19 cellular contexts compared by ENCODE assay signal in the genomic region with DNA sequence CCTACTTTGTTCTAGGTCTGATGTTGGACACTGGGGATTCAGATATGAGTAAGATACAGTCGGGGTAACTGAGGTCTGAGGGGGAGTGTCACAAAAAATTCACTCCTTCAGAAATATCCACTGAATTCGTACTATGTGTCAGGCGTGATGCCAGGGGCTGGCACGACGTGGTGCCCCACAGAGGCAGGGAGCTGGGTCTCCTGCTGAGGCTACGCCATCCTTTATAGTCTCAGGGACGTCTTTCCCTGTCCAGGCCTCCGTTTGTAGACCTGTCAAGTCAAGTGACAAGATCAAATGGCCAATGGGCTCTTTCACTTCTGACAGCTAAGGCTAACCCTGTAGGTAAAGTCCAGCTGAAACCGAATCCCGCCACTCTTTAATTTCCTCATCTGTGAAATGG.
A peak's percentile ranks its signal among the peaks of the same experiment; 100 is the strongest.
DNase-seq lines count a peak whose midpoint lies in the region; ATAC-seq, FAIRE-seq and TF ChIP-seq lines count a peak whose summit lies in the region.
"Had no signal": no experiment of that assay in that cellular context is flagged by ENCODE, and none has a peak within 500 bp of the region (broad histone marks: within the 10 kb centered on the region; RNA-seq: fewer than 3 reads in every experiment).

No MANE protein-coding gene starts in this region.

- H3K23ac ChIP-seq in H1 (ENCODE audit: insufficient read length): no peak overlapping the region

- no peak overlapping the region for H3K4ac ChIP-seq in H1 (replicated peaks; ENCODE audit: insufficient read length, low read depth, low read length)

- H3K14ac ChIP-seq in H1 (ENCODE audit: insufficient read length): no peak overlapping the region

- no peaks in the 10 kb centered on the region for H3K23me2 ChIP-seq in H1 (ENCODE audit: low read depth, low read length)

- no peak for FAIRE-seq in H1 (lab: Jason Lieb, UNC)
- FAIRE-seq: A204.1, D721Med, G401.6, GM12891, HTR-8/SVneo had no signal

- H3K27me3 Mint-ChIP-seq in MCF 10A (ENCODE audit: insufficient read depth, unreplicated experiment): no peaks in the 10 kb centered on the region
- peaks cover 9% of the 10 kb centered on the region for H3K27me3 Mint-ChIP-seq in nephron (ENCODE audit: low read depth)
- no peaks in the 10 kb centered on the region for H3K27me3 Mint-ChIP-seq in T-helper 2 cell treated with Interferon-gamma antibody and Interleukin-4, amounts not matched to agents 5 μg/mL and 100 μg/mL, for 36 hours (ENCODE audit: low read depth)
- H3K27me3 Mint-ChIP-seq: CD4-positive, alpha-beta T cell had no signal

- no peak overlapping the region for H3K4me3 Mint-ChIP-seq in MCF 10A (ENCODE audit: unreplicated experiment)
- H3K4me3 Mint-ChIP-seq in nephron: no peak overlapping the region
- no peak overlapping the region for H3K4me3 Mint-ChIP-seq in T-helper 2 cell treated with Interferon-gamma antibody and Interleukin-4, amounts not matched to agents 5 μg/mL and 100 μg/mL, for 36 hours
- H3K4me3 Mint-ChIP-seq: CD4-positive, alpha-beta T cell; H9; IgD-negative memory B cell had no signal

- H3K9me3 Mint-ChIP-seq in MCF 10A (ENCODE audit: unreplicated experiment): no peaks in the 10 kb centered on the region
- H3K9me3 Mint-ChIP-seq in nephron: no peaks in the 10 kb centered on the region
- H3K9me3 Mint-ChIP-seq in T-helper 2 cell treated with Interferon-gamma antibody and Interleukin-4, amounts not matched to agents 5 μg/mL and 100 μg/mL, for 36 hours: no peaks in the 10 kb centered on the region
- H3K9me3 Mint-ChIP-seq: CD4-positive, alpha-beta T cell; H9 had no signal

- H3K56ac ChIP-seq in H1 (replicated peaks; ENCODE audit: insufficient read length, low read depth, low read length): no peak overlapping the region

- no peaks in the 10 kb centered on the region for H3K27me3 ChIP-seq in mammary epithelial cell (ENCODE audit: insufficient read depth, low read length)
- peaks cover 0 to 2% (median 0%) of the 10 kb centered on the region in 4 experiments; a peak in 3 of 7 replicates for H3K27me3 ChIP-seq in H1 (replicated peaks in 1 of 4; ENCODE audit: control insufficient read depth in 3 of 4, extremely low read depth in 1 of 4, insufficient read depth in 3 of 4, low read length in 3 of 4)
- no peaks in the 10 kb centered on the region for H3K27me3 ChIP-seq in sigmoid colon

- POLR2A ChIA-PET in MCF 10A (lab: Yijun Ruan, JAX): interaction anchor here (1.0 kb wide), 1 partner anchor 9 kb away, joined by 4 read pairs; no protein-coding TSS in a partner anchor
- POLR2A ChIA-PET in H1 (lab: Charles Lee; ENCODE audit: partially characterized antibody): interaction anchor here (0.6 to 2.3 kb wide), 2 partner anchors 14 to 314 kb away, joined by 5 to 12 read pairs; no protein-coding TSS in a partner anchor

- peak overlapping the region; percentile 96 for H2AFZ ChIP-seq in mammary epithelial cell (ENCODE audit: low read depth, low read length)
- no peak overlapping the region for H2AFZ ChIP-seq in H1 (ENCODE audit: low read length)

- in situ Hi-C loops in mammary epithelial cell (cut with MboI; ENCODE audit: low sequenced_read_pairs in 2 of 2): no loop called here

- no peak overlapping the region for H4K91ac ChIP-seq in H1 (replicated peaks; ENCODE audit: insufficient read length, low read length)

- H3K79me2 ChIP-seq in mammary epithelial cell (ENCODE audit: insufficient read depth, low read length) (no peaks in the 10 kb centered on the region), H1 (ENCODE audit: control insufficient read depth in 1 of 2, insufficient read depth in 2 of 2, low read length in 2 of 2) (no peaks in the 10 kb centered on the region)

- H4K5ac ChIP-seq in H1 (ENCODE audit: insufficient read length, low read depth, low read length): no peak overlapping the region

- no peak overlapping the region for H2BK120ac ChIP-seq in H1 (replicated peaks; ENCODE audit: low read depth, low read length)

- no peaks in the 10 kb centered on the region for H3K79me1 ChIP-seq in H1 (ENCODE audit: low read depth, low read length)

- H3K9me3 ChIP-seq in mammary epithelial cell (replicated peaks; ENCODE audit: insufficient read depth, low read length) (no peaks in the 10 kb centered on the region), H1 (ENCODE audit: insufficient read depth in 2 of 2, low read depth in 1 of 2, low read length in 1 of 2) (no peaks in the 10 kb centered on the region), sigmoid colon (no peaks in the 10 kb centered on the region)
- H3K9me3 ChIP-seq: Caco-2 had no signal

- H2BK15ac ChIP-seq in H1 (ENCODE audit: low read length): peak overlapping the region; percentile 36; the same call in 1 of the 2 replicates

- no peak overlapping the region for H3K18ac ChIP-seq in H1 (ENCODE audit: extremely low read depth, low read length)

- H3K36me3 ChIP-seq in mammary epithelial cell (ENCODE audit: insufficient read depth, low read length): no peaks in the 10 kb centered on the region
- H3K36me3 ChIP-seq in H1 (ENCODE audit: control insufficient read depth in 2 of 4, insufficient read depth in 4 of 4, low read length in 3 of 4): no peaks in the 10 kb centered on the region
- H3K36me3 ChIP-seq in sigmoid colon: no peaks in the 10 kb centered on the region

- WGBS in mammary epithelial cell (ENCODE audit: low coverage, missing lambda C conversion rate): 90% methylated on average over 10 of the region's 10 CpGs
- WGBS in H1 (ENCODE audit: extremely low coverage in 1 of 2, insufficient coverage in 1 of 2, insufficient read length in 1 of 2, insufficient replicate concordance in 2 of 2, low coverage in 1 of 2, low lambda C conversion rate in 2 of 2, missing lambda C conversion rate in 1 of 2), 2 experiments: 76% methylated on average over 10 of the region's 10 CpGs; no CpG with 5 or more reads in 1 of the 2 experiments
- WGBS in sigmoid colon, 2 donors: 84 to 92% methylated on average over 10 of the region's 10 CpGs

- H4K8ac ChIP-seq in H1 (ENCODE audit: extremely low read depth, insufficient read depth, low read length): no peak overlapping the region

- H2BK12ac ChIP-seq in H1 (ENCODE audit: low read depth, low read length): no peak overlapping the region; the same call in 1 of the 2 replicates

- H3K4me3 ChIP-seq in mammary epithelial cell (replicated peaks in 1 of 3; ENCODE audit: insufficient read depth in 1 of 3, low read depth in 2 of 3, low read length in 3 of 3) (no peak overlapping the region), H1 (ENCODE audit: extremely low read depth in 1 of 4, insufficient read depth in 2 of 4, low read depth in 3 of 4, low read length in 4 of 4) (no peak overlapping the region), sigmoid colon (no peak overlapping the region)

- TF ChIP-seq EP300 in H1 (IDR thresholded peaks at IDR 0.05; ENCODE audit: borderline replicate concordance in 1 of 2, low read depth in 2 of 2, low read length in 2 of 2): no peak
- TF ChIP-seq EP300 in sigmoid colon (IDR thresholded peaks at IDR 0.05): no peak

- CTCF ChIA-PET in mammary epithelial cell (lab: Charles Lee; ENCODE audit: low non-redundant PET) (no interaction called here), MCF 10A (lab: Yijun Ruan, JAX) (no interaction called here), H1 (lab: Charles Lee; ENCODE audit: partially characterized antibody) (interaction anchor here (1.2 to 2.7 kb wide), 5 partner anchors 14 to 393 kb away, joined by 3 to 10 read pairs (median 7); no protein-coding TSS in a partner anchor)

- H3K4me1 ChIP-seq in mammary epithelial cell (ENCODE audit: insufficient read depth, low read length) (peaks cover 13% of the 10 kb centered on the region), H1 (replicated peaks in 1 of 4; ENCODE audit: control insufficient read depth in 3 of 4, insufficient read depth in 4 of 4, low read length in 3 of 4) (peaks cover 0 to 12% (median 6%) of the 10 kb centered on the region in 4 experiments; a peak in 6 of 7 replicates), sigmoid colon (peaks cover 0 to 11% (median 5%) of the 10 kb centered on the region in 4 donors)
- H3K4me1 ChIP-seq: Caco-2 had no signal

- no peak overlapping the region for H2AK5ac ChIP-seq in H1 (ENCODE audit: low read depth, low read length)

- no peak overlapping the region for H2BK20ac ChIP-seq in H1 (ENCODE audit: low read length)

- H2BK5ac ChIP-seq in H1 (ENCODE audit: low read depth, low read length): no peak overlapping the region

- H3K9ac ChIP-seq in mammary epithelial cell (ENCODE audit: insufficient read depth, low read length) (no peak overlapping the region), H1 (replicated peaks in 1 of 4; ENCODE audit: extremely low read depth in 1 of 4, low read depth in 3 of 4, low read length in 3 of 4) (no peak overlapping the region)

- no peak for DNase-seq in mammary epithelial cell
- DNase-seq in MCF 10A (ENCODE audit: unreplicated experiment): no peak
- DNase-seq in H1 (ENCODE audit: low read depth in 1 of 2, low spot score in 2 of 2): peak in 1 of 2 experiments; percentile 35
- no peak for DNase-seq in T-helper 2 cell treated with Interferon-gamma antibody and Interleukin-4, amounts not matched to agents 5 μg/mL and 100 μg/mL, for 36 hours (ENCODE audit: low spot score)
- DNase-seq in sigmoid colon: no peak
- DNase-seq: ACHN; Caco-2; CD4-positive, alpha-beta T cell; GOT3 had no signal

- no TSS peak for BruUV-seq in mammary epithelial cell (replicated peaks; lab: Mats Ljungman, UMichigan)
- no TSS peak for BruUV-seq in MCF 10A (replicated peaks; lab: Mats Ljungman, UMichigan)

- TF ChIP-seq CTCF in mammary epithelial cell (conservative IDR thresholded peaks at IDR 0.05 in 1 of 2, IDR thresholded peaks at IDR 0.05 in 1 of 2; ENCODE audit: extremely low read depth in 1 of 2, insufficient read depth in 1 of 2, low read depth in 1 of 2, low read length in 2 of 2) (no peak), MCF 10A (IDR thresholded peaks at IDR 0.05; ENCODE audit: unreplicated experiment) (no peak), H1 (IDR thresholded peaks at IDR 0.05; ENCODE audit: control extremely low read depth in 1 of 3, insufficient read depth in 1 of 3, low read depth in 1 of 3, low read length in 3 of 3) (no peak), nephron (IDR thresholded peaks at IDR 0.05; ENCODE audit: unreplicated experiment in 3 of 3) (no peak), sigmoid colon (IDR thresholded peaks at IDR 0.05) (no peak)

- H4K20me1 ChIP-seq in mammary epithelial cell (ENCODE audit: insufficient read depth, low read length): no peaks in the 10 kb centered on the region
- H4K20me1 ChIP-seq in H1 (replicated peaks in 1 of 2; ENCODE audit: control insufficient read depth in 1 of 2, insufficient read depth in 2 of 2, low read length in 2 of 2): no peaks in the 10 kb centered on the region

- no peak for TF ChIP-seq RAD21 in H1 (IDR thresholded peaks at IDR 0.05 in 1 of 2, conservative IDR thresholded peaks at IDR 0.05 in 1 of 2; ENCODE audit: low read depth in 2 of 2, low read length in 2 of 2)

- ATAC-seq in GM18858 (IDR thresholded peaks at IDR 0.05; ENCODE audit: unreplicated experiment): no peak

- no peaks in the 10 kb centered on the region for H3K4me1 Mint-ChIP-seq in MCF 10A (ENCODE audit: insufficient read depth, unreplicated experiment)
- H3K4me1 Mint-ChIP-seq in nephron: peaks cover 71% of the 10 kb centered on the region
- no peaks in the 10 kb centered on the region for H3K4me1 Mint-ChIP-seq in T-helper 2 cell treated with Interferon-gamma antibody and Interleukin-4, amounts not matched to agents 5 μg/mL and 100 μg/mL, for 36 hours (ENCODE audit: low read depth)
- H3K4me1 Mint-ChIP-seq: IgD-negative memory B cell had no signal

- H3K27ac Mint-ChIP-seq in MCF 10A (ENCODE audit: low read depth, unreplicated experiment) (no peak overlapping the region), nephron (peak overlapping the region; percentile 55 to 86 (median 78))
- H3K27ac Mint-ChIP-seq in T-helper 2 cell treated with Interferon-gamma antibody and Interleukin-4, amounts not matched to agents 5 μg/mL and 100 μg/mL, for 36 hours: no peak overlapping the region
- H3K27ac Mint-ChIP-seq: CD4-positive, alpha-beta T cell; H9; IgD-negative memory B cell had no signal

- H3K4me2 ChIP-seq in mammary epithelial cell (ENCODE audit: insufficient read depth, low read depth, low read length): no peak overlapping the region
- H3K4me2 ChIP-seq in H1 (ENCODE audit: insufficient read depth in 1 of 2, low read depth in 2 of 2, low read length in 2 of 2): peak overlapping the region in 1 of 2 experiments; percentile 60; a peak in 1 of 4 replicates

- H3K27ac ChIP-seq in mammary epithelial cell (ENCODE audit: insufficient read depth, low read depth, low read length): no peak overlapping the region
- H3K27ac ChIP-seq in H1 (ENCODE audit: low read depth, low read length): no peak overlapping the region
- H3K27ac ChIP-seq in sigmoid colon: no peak overlapping the region
- H3K27ac ChIP-seq: C4-2B had no signal

- TF ChIP-seq POLR2A in H1 (IDR thresholded peaks at IDR 0.05; ENCODE audit: control extremely low read depth in 1 of 2, low read depth in 2 of 2, low read length in 2 of 2) (no peak), sigmoid colon (IDR thresholded peaks at IDR 0.05) (no peak)

- H3K36me3 Mint-ChIP-seq in MCF 10A (ENCODE audit: insufficient read depth, unreplicated experiment) (no peaks in the 10 kb centered on the region), nephron (ENCODE audit: low read depth) (no peaks in the 10 kb centered on the region)
- H3K36me3 Mint-ChIP-seq in T-helper 2 cell treated with Interferon-gamma antibody and Interleukin-4, amounts not matched to agents 5 μg/mL and 100 μg/mL, for 36 hours (ENCODE audit: low read depth): no peaks in the 10 kb centered on the region
- H3K36me3 Mint-ChIP-seq: IgD-negative memory B cell had no signal

- intact Hi-C loops in mammary epithelial cell (cut with micrococcal nuclease): loop anchor here (5.0 kb wide), 2 partner anchors 35 to 195 kb away; no protein-coding TSS in a partner anchor
- intact Hi-C loops in MCF 10A (cut with micrococcal nuclease): no loop called here
- intact Hi-C loops in sigmoid colon (cut with DNase I): no loop called here

- dilution Hi-C loops in mammary epithelial cell (cut with HindIII; ENCODE audit: low sequenced_read_pairs): no loop called here

Comparison
In these comparisons a context has a peak if more than half of its experiments do, and no peak if none do; other contexts are left out.
1. H3K27ac Mint-ChIP-seq: peak in nephron (3 of 3); none in MCF 10A (single experiment) and T-helper 2 cell treated with Interferon-gamma antibody and Interleukin-4, amounts not matched to agents 5 μg/mL and 100 μg/mL, for 36 hours (single experiment).